17 cellular contexts compared by ENCODE assay signal in the genomic region with DNA sequence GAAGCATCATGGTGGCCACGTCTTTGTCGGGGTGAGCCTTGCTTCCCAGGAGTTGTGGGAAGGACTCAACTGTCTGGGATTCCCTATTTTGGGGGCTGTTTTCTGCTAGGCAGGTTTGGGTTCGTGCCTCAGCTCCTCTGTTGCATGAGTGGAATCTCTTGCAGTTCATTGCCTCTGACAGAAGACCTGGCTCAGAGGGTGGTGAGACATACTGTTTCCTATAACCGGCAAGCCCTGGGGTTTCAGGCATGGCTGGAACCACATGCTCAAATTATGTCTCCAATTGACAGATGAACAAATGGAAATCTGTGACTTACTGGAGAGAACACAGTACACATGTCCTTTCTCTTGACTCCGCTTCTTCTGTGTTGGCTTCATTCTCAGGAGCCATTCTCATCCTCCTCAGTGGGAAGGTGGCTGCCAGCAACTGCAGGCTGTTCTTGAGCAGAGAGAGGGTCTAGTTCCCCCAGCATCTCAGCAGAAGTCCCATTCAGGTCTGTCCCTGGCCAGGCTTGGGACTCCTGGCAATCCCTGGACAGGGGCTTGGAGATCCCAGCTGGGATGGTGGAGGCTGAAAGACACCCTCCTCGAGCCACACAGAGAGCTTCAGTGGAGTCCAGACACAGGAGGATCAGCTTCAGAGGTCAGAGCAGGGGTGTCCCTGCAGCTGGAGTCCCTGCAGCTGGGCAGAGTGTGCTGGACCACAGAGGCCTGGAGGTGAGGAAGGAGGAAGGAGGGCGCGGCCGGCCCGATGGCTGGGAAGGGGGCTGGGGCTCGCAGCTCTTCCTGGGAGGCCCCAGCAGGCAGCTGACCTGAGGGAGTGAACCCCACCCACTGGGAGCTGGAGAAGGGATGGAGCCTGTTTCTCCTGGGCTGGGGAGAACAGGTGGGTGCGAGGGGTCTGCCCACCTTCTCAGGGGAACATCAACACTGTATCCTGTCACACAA.
DNase-seq lines count a peak whose midpoint lies in the region; ATAC-seq lines count a peak whose summit lies in the region.
"Had no signal": no experiment of that assay in that cellular context is flagged by ENCODE, and none has a peak within 500 bp of the region (broad histone marks: within the 10 kb centered on the region; RNA-seq: fewer than 3 reads in every experiment).

No MANE protein-coding gene starts in this region.

- H4K8ac ChIP-seq in trophoblast cell (ENCODE audit: low read depth, low read length) = no peak overlapping the region

- H3K79me2 ChIP-seq in GM23248 (ENCODE audit: insufficient read depth) = no peaks in the 10 kb centered on the region
- no peaks in the 10 kb centered on the region for H3K79me2 ChIP-seq in trophoblast cell (ENCODE audit: control insufficient read depth, insufficient read depth, low read length, poor library complexity)

- H3K18ac ChIP-seq in trophoblast cell (ENCODE audit: low read length) = no peak overlapping the region

- H3K79me1 ChIP-seq in trophoblast cell (ENCODE audit: low read length) = peaks cover 21% of the 10 kb centered on the region

- H3K4me1 ChIP-seq in GM23248 (ENCODE audit: insufficient read depth) = no peaks in the 10 kb centered on the region
- H3K4me1 ChIP-seq in NT2/D1 (ENCODE audit: insufficient read depth, insufficient read length) = peaks cover 47% of the 10 kb centered on the region
- H3K4me1 ChIP-seq in trophoblast cell (ENCODE audit: control insufficient read depth in 1 of 2, insufficient read depth in 2 of 2, low read length in 2 of 2) = peaks cover 30 to 34% of the 10 kb centered on the region in 2 experiments

- H3K4me3 ChIP-seq in GM23248 (no peak overlapping the region), NT2/D1 (ENCODE audit: insufficient read length, low read depth) (no peak overlapping the region), trophoblast cell (ENCODE audit: low read depth, low read length) (no peak overlapping the region)
- H3K4me3 ChIP-seq: SJSA1 had no signal

- H3F3A ChIP-seq in GM23248 (ENCODE audit: insufficient read depth) = no peaks in the 10 kb centered on the region

- WGBS in GM23248 (ENCODE audit: low coverage in 1 of 2, low lambda C conversion rate in 2 of 2, missing lambda C conversion rate in 2 of 2), 2 experiments = 64 to 67% methylated on average over 10 to 12 of the region's 12 CpGs
- WGBS in trophoblast cell (ENCODE audit: extremely low coverage, insufficient coverage, insufficient read length) = no CpG with 5 or more reads among the region's 12 CpGs

- H3K23ac ChIP-seq in trophoblast cell (ENCODE audit: low read length) = no peak overlapping the region

- no peak overlapping the region for H2AFZ ChIP-seq in GM23248
- H2AFZ ChIP-seq in trophoblast cell (ENCODE audit: insufficient read depth, low read length, poor library complexity) = no peak overlapping the region

- peak overlapping the region; percentile 17 for H2AK5ac ChIP-seq in trophoblast cell (ENCODE audit: low read length)

- peak overlapping the region; percentile 80 for H2BK12ac ChIP-seq in trophoblast cell (ENCODE audit: low read length)

- H3K9ac ChIP-seq in GM23248 (no peak overlapping the region), NT2/D1 (ENCODE audit: insufficient read length, low read depth) (peak overlapping the region; percentile 37), trophoblast cell (ENCODE audit: low read length) (no peak overlapping the region)

- no peak overlapping the region for H3K4me2 ChIP-seq in GM23248 (ENCODE audit: unreplicated experiment)
- H3K4me2 ChIP-seq in trophoblast cell (ENCODE audit: low read length) = no peak overlapping the region

- H3K9me2 ChIP-seq in GM23248 (ENCODE audit: insufficient read depth) = no peaks in the 10 kb centered on the region

- H3K14ac ChIP-seq in trophoblast cell (ENCODE audit: low read length) = peak overlapping the region; percentile 41

- no peak overlapping the region for H4K12ac ChIP-seq in trophoblast cell (ENCODE audit: low read depth, low read length)

- no peak overlapping the region for H3K27ac ChIP-seq in GM23248
- H3K27ac ChIP-seq in trophoblast cell (ENCODE audit: low read depth, low read length) = no peak overlapping the region
- H3K27ac ChIP-seq: C4-2B, SJSA1 had no signal

- H3K9me3 ChIP-seq in GM23248 (ENCODE audit: low read depth) (no peaks in the 10 kb centered on the region), NT2/D1 (ENCODE audit: insufficient read depth, low read length) (no peaks in the 10 kb centered on the region), trophoblast cell (ENCODE audit: insufficient read depth, low read depth, low read length) (no peaks in the 10 kb centered on the region)
- H3K9me3 ChIP-seq: SJSA1 had no signal

- peak overlapping the region; percentile 29 for H4K91ac ChIP-seq in trophoblast cell (ENCODE audit: low read depth, low read length)

- peak overlapping the region; percentile 11 for H2BK5ac ChIP-seq in trophoblast cell (ENCODE audit: low read depth, low read length, poor library complexity)

- ATAC-seq in HG03159 (IDR thresholded peaks at IDR 0.05; ENCODE audit: unreplicated experiment) = no peak
- ATAC-seq: Right ventricle myocardium inferior had no signal

- H3K27me3 ChIP-seq in GM23248 (replicated peaks; ENCODE audit: insufficient read depth) (no peaks in the 10 kb centered on the region), NT2/D1 (ENCODE audit: insufficient read depth, insufficient read length) (no peaks in the 10 kb centered on the region), trophoblast cell (ENCODE audit: insufficient read depth, low read length) (no peaks in the 10 kb centered on the region)
- H3K27me3 ChIP-seq: SJSA1 had no signal

- peak overlapping the region; percentile 15 for H2BK120ac ChIP-seq in trophoblast cell (ENCODE audit: insufficient read depth, low read length, poor library complexity)

- in situ Hi-C loops in GM23248 (cut with MboI) = no loop called here

- H4K20me1 ChIP-seq in GM23248 (ENCODE audit: insufficient read depth) = no peaks in the 10 kb centered on the region

- DNase-seq in GM23248 (peak; percentile 26), NT2/D1 (ENCODE audit: low read depth, low spot score) (no peak), islet precursor cell (peak; percentile 52), trophoblast cell (no peak), SKM-1 treated with dmso at 0.1 percent for 144 hours (lab: John Stamatoyannopoulos, UW; ENCODE audit: unreplicated experiment) (no peak)
- no peak for DNase-seq in activated CD8-positive, alpha-beta memory T cell treated with anti-CD3 and anti-CD28 coated beads, Interleukin-2, amount 50 U/mL, for 4 hours
- DNase-seq: CD8-positive, alpha-beta memory T cell; MM.1S; NCI-H1048; NCI-H1417 treated with DMSO at 0.1 percent for 48 hours; NCI-H2029 treated with DMSO at 0.1 percent for 48 hours; NCI-H2171; NCI-H524 treated with DMSO at 0.1 percent for 48 hours had no signal

- no peaks in the 10 kb centered on the region for H3K36me3 ChIP-seq in GM23248 (ENCODE audit: low read depth)
- H3K36me3 ChIP-seq in NT2/D1 (ENCODE audit: insufficient read depth, insufficient read length, low read length) = no peaks in the 10 kb centered on the region
- no peaks in the 10 kb centered on the region for H3K36me3 ChIP-seq in trophoblast cell (ENCODE audit: control insufficient read depth in 1 of 2, insufficient read depth in 2 of 2, low read length in 2 of 2)
- H3K36me3 ChIP-seq: SJSA1 had no signal

- no peak overlapping the region for H3K4ac ChIP-seq in trophoblast cell (ENCODE audit: low read depth, low read length)

Comparison
In these comparisons a context has a peak if more than half of its experiments do, and no peak if none do; other contexts are left out.
1. DNase-seq: peak in GM23248 (single experiment) and islet precursor cell (single experiment); none in NT2/D1 (single experiment), trophoblast cell (0 of 2), activated CD8-positive, alpha-beta memory T cell treated with anti-CD3 and anti-CD28 coated beads, Interleukin-2, amount 50 U/mL, for 4 hours (single experiment) and SKM-1 treated with dmso at 0.1 percent for 144 hours (single experiment).